18 cellular contexts compared by ENCODE assay signal in the genomic region with DNA sequence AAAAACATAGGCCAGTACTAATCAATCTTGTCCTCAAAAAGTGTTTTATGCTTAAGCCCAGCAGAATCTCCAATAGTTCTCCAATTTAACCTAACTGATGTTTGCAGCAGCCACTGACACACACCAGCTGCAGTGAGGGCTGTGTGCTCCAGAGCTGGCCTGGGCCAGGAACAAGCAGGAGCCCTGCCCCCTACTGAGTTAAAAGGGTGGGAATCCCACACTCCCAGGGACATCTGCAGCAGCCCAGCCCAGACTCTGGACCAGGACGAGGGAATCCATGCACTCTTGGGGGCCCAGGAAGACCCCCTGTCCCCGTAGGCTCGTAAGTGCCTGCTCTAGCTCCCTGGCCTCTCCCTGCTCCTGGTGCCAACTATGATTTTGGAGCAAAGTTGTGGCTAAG.
"Had no signal": no experiment of that assay in that cellular context is flagged by ENCODE, and none has a peak within 500 bp of the region (broad histone marks: within the 10 kb centered on the region; RNA-seq: fewer than 3 reads in every experiment).

No MANE protein-coding gene starts in this region.

- H2AFZ ChIP-seq: parathyroid adenoma had no signal

- ATAC-seq: left lobe of liver; natural killer cell; stimulated activated naive B cell treated with anti-CD40 and anti-IgM and Interleukin-4, amounts not matched to agents 10 μg/mL and 1 μg/mL and 100 μg/mL, for 72 hours had no signal

- H3K27ac Mint-ChIP-seq: memory B cell; natural killer cell; progenitor cell of endocrine pancreas; stimulated activated naive B cell treated with anti-CD40 and anti-IgM and Interleukin-4, amounts not matched to agents 10 μg/mL and 1 μg/mL and 100 μg/mL, for 72 hours; stimulated activated naive CD8-positive, alpha-beta T cell treated with anti-CD3 and anti-CD28 coated beads, Interleukin-15, Interleukin-2, amounts not matched to agents 100 ng/mL and 50 ng/mL, for 24 hours had no signal

- H3K27me3 ChIP-seq: esophagus squamous epithelium, sigmoid colon, transverse colon had no signal

- H3K36me3 ChIP-seq: esophagus squamous epithelium, sigmoid colon, transverse colon had no signal

- H3K9ac ChIP-seq: parathyroid adenoma had no signal

- H3K4me3 Mint-ChIP-seq: memory B cell; natural killer cell; neural crest cell; stimulated activated naive B cell treated with anti-CD40 and anti-IgM and Interleukin-4, amounts not matched to agents 10 μg/mL and 1 μg/mL and 100 μg/mL, for 72 hours; stimulated activated naive CD8-positive, alpha-beta T cell treated with anti-CD3 and anti-CD28 coated beads, Interleukin-15, Interleukin-2, amounts not matched to agents 100 ng/mL and 50 ng/mL, for 24 hours had no signal

- DNase-seq: dermis blood vessel endothelial cell; effector memory CD4-positive, alpha-beta T cell; erythroblast; esophagus squamous epithelium; hypothalamus; natural killer cell; stimulated activated CD4-positive, alpha-beta T cell treated with anti-CD3 and anti-CD28 coated beads, Interleukin-4, amount 100 ng/mL, for 4 hours; stimulated activated naive B cell treated with anti-CD40 and anti-IgM and Interleukin-4, amounts not matched to agents 10 μg/mL and 1 μg/mL and 100 μg/mL, for 72 hours; transverse colon had no signal

- H3K27me3 Mint-ChIP-seq: memory B cell; progenitor cell of endocrine pancreas; stimulated activated naive B cell treated with anti-CD40 and anti-IgM and Interleukin-4, amounts not matched to agents 10 μg/mL and 1 μg/mL and 100 μg/mL, for 72 hours; stimulated activated naive CD8-positive, alpha-beta T cell treated with anti-CD3 and anti-CD28 coated beads, Interleukin-15, Interleukin-2, amounts not matched to agents 100 ng/mL and 50 ng/mL, for 24 hours had no signal

- H3K4me1 Mint-ChIP-seq: memory B cell; natural killer cell; stimulated activated naive B cell treated with anti-CD40 and anti-IgM and Interleukin-4, amounts not matched to agents 10 μg/mL and 1 μg/mL and 100 μg/mL, for 72 hours had no signal

- H3K36me3 Mint-ChIP-seq: memory B cell; natural killer cell; stimulated activated naive B cell treated with anti-CD40 and anti-IgM and Interleukin-4, amounts not matched to agents 10 μg/mL and 1 μg/mL and 100 μg/mL, for 72 hours had no signal

- H3K9me3 ChIP-seq: sigmoid colon, transverse colon had no signal

- H3K27ac ChIP-seq: coronary artery, esophagus squamous epithelium, parathyroid adenoma, sigmoid colon, transverse colon had no signal

- H3K4me3 ChIP-seq: coronary artery, esophagus squamous epithelium, lung, sigmoid colon, transverse colon had no signal

- H3K4me1 ChIP-seq: esophagus squamous epithelium, parathyroid adenoma, sigmoid colon, transverse colon had no signal

- H3K79me2 ChIP-seq: parathyroid adenoma had no signal
